In genomic region chr1:209325492-209325891, GRCh38 we compare ENCODE assay signal across 29 cellular contexts.
"Had no signal": no experiment of that assay in that cellular context is flagged by ENCODE, and none has a peak within 500 bp of the region (broad histone marks: within the 10 kb centered on the region; RNA-seq: fewer than 3 reads in every experiment).

No MANE protein-coding gene starts in this region.

- H3K4me2 ChIP-seq: smooth muscle cell had no signal

- FAIRE-seq: astrocyte had no signal

- DNase-seq: activated CD4-positive, alpha-beta memory T cell treated with anti-CD3 and anti-CD28 coated beads, Interleukin-2, amount 10 ng/mL, durations not matched to agents 7 days and 5 days; activated CD4-positive, alpha-beta T cell treated with anti-CD3 and anti-CD28 coated beads, Interleukin-2, amount 10 ng/mL, durations not matched to agents 24 days and 14 days; activated CD4-positive, CD25-positive, alpha-beta regulatory T cell treated with anti-CD3 and anti-CD28 coated beads, Interleukin-2, amount 50 U/mL, for 72 hours; activated CD8-positive, alpha-beta memory T cell treated with anti-CD3 and anti-CD28 coated beads, Interleukin-2, amount 50 U/mL, for 48 hours; activated gamma-delta T cell; activated naive CD4-positive, alpha-beta T cell treated with anti-CD3 and anti-CD28 coated beads, Interleukin-2, amount 10 ng/mL, durations not matched to agents 7 days and 5 days; activated naive CD8-positive, alpha-beta T cell treated with anti-CD3 and anti-CD28 coated beads, Interleukin-2, amount 10 ng/mL, durations not matched to agents 7 days and 5 days; activated T-cell treated with anti-CD3 and anti-CD28 coated beads, Interleukin-2, amount 50 U/mL, for 24 hours; amniotic stem cell; dermis blood vessel endothelial cell; effector CD4-positive, alpha-beta T cell; foreskin melanocyte; left ventricle myocardium inferior; naive B cell; nephron progenitor cell; nucleus accumbens; stimulated activated CD4-positive, alpha-beta T cell treated with anti-CD3 and anti-CD28 coated beads, Interleukin-1b, Interleukin-23, amount 100 ng/mL, for 48 hours; stimulated activated CD4-positive, alpha-beta T cell treated with anti-CD3 and anti-CD28 coated beads, Interleukin-4, amount 100 ng/mL, for 4 hours; stimulated activated CD8-positive, alpha-beta memory T cell treated with anti-CD3 and anti-CD28 coated beads, Interleukin-4, amount 100 ng/mL, for 48 hours; stimulated activated naive CD8-positive, alpha-beta T cell treated with anti-CD3 and anti-CD28 coated beads, Interleukin-15, amount 100 ng/mL, for 72 hours had no signal

- H3K9me3 Mint-ChIP-seq: activated CD4-positive, alpha-beta memory T cell treated with anti-CD3 and anti-CD28 coated beads, Interleukin-2, amount 10 ng/mL, durations not matched to agents 7 days and 5 days; activated CD4-positive, alpha-beta T cell treated with anti-CD3 and anti-CD28 coated beads, Interleukin-2, amount 10 ng/mL, durations not matched to agents 24 days and 14 days; activated naive CD4-positive, alpha-beta T cell treated with anti-CD3 and anti-CD28 coated beads, Interleukin-2, amount 10 ng/mL, durations not matched to agents 7 days and 5 days; activated naive CD8-positive, alpha-beta T cell treated with anti-CD3 and anti-CD28 coated beads, Interleukin-2, amount 10 ng/mL, durations not matched to agents 7 days and 5 days; central memory CD8-positive, alpha-beta T cell; stimulated activated naive CD8-positive, alpha-beta T cell treated with anti-CD3 and anti-CD28 coated beads, Interleukin-15, amount 100 ng/mL, for 72 hours had no signal

- H3K27ac Mint-ChIP-seq: activated CD4-positive, alpha-beta memory T cell treated with anti-CD3 and anti-CD28 coated beads, Interleukin-2, amount 10 ng/mL, durations not matched to agents 7 days and 5 days; activated CD4-positive, alpha-beta T cell treated with anti-CD3 and anti-CD28 coated beads, Interleukin-2, amount 10 ng/mL, durations not matched to agents 24 days and 14 days; activated naive CD4-positive, alpha-beta T cell treated with anti-CD3 and anti-CD28 coated beads, Interleukin-2, amount 10 ng/mL, durations not matched to agents 7 days and 5 days; activated naive CD8-positive, alpha-beta T cell treated with anti-CD3 and anti-CD28 coated beads, Interleukin-2, amount 10 ng/mL, durations not matched to agents 7 days and 5 days; activated T-cell treated with anti-CD3 and anti-CD28 coated beads, Interleukin-2, amount 50 U/mL, for 24 hours; mesothelial cell of epicardium; naive B cell; nephron progenitor cell; stimulated activated memory B cell treated with anti-CD40 and anti-IgM and Interleukin-4, amounts not matched to agents 10 μg/mL and 1 μg/mL and 100 μg/mL, for 72 hours; stimulated activated naive CD8-positive, alpha-beta T cell treated with anti-CD3 and anti-CD28 coated beads, Interleukin-15, amount 100 ng/mL, for 72 hours; T-helper 1 cell treated with Interleukin-12 subunit alpha and Interleukin-12 subunit beta and Interleukin-4 antibody, amounts not matched to agents 30 μg/mL and 1 μg/mL, for 36 hours had no signal

- H3K4me3 ChIP-seq: left ventricle myocardium inferior, right atrium auricular region, smooth muscle cell, tibial nerve had no signal

- H3K27ac ChIP-seq: left ventricle myocardium inferior, parathyroid adenoma, right atrium auricular region, tibial nerve had no signal

- H3K4me1 ChIP-seq: left ventricle myocardium inferior, parathyroid adenoma, right atrium auricular region, tibial nerve had no signal

- H3K9me3 ChIP-seq: left ventricle myocardium inferior, right atrium auricular region had no signal

- H3K9ac ChIP-seq: parathyroid adenoma had no signal

- H3K27me3 ChIP-seq: right atrium auricular region, tibial nerve had no signal

- H3K36me3 ChIP-seq: left ventricle myocardium inferior, right atrium auricular region, tibial nerve had no signal

- H2AFZ ChIP-seq: parathyroid adenoma had no signal

- H3K4me1 Mint-ChIP-seq: activated CD4-positive, alpha-beta memory T cell treated with anti-CD3 and anti-CD28 coated beads, Interleukin-2, amount 10 ng/mL, durations not matched to agents 7 days and 5 days; activated CD4-positive, alpha-beta T cell treated with anti-CD3 and anti-CD28 coated beads, Interleukin-2, amount 10 ng/mL, durations not matched to agents 24 days and 14 days; activated naive CD4-positive, alpha-beta T cell treated with anti-CD3 and anti-CD28 coated beads, Interleukin-2, amount 10 ng/mL, durations not matched to agents 7 days and 5 days; activated naive CD8-positive, alpha-beta T cell treated with anti-CD3 and anti-CD28 coated beads, Interleukin-2, amount 10 ng/mL, durations not matched to agents 7 days and 5 days; central memory CD8-positive, alpha-beta T cell; naive B cell; stimulated activated memory B cell treated with anti-CD40 and anti-IgM and Interleukin-4, amounts not matched to agents 10 μg/mL and 1 μg/mL and 100 μg/mL, for 72 hours; stimulated activated naive CD8-positive, alpha-beta T cell treated with anti-CD3 and anti-CD28 coated beads, Interleukin-15, amount 100 ng/mL, for 72 hours had no signal

- H3K79me2 ChIP-seq: parathyroid adenoma had no signal

- H3K36me3 Mint-ChIP-seq: activated naive CD4-positive, alpha-beta T cell treated with anti-CD3 and anti-CD28 coated beads, Interleukin-2, amount 10 ng/mL, durations not matched to agents 7 days and 5 days; activated naive CD8-positive, alpha-beta T cell treated with anti-CD3 and anti-CD28 coated beads, Interleukin-2, amount 10 ng/mL, durations not matched to agents 7 days and 5 days; naive B cell; stimulated activated memory B cell treated with anti-CD40 and anti-IgM and Interleukin-4, amounts not matched to agents 10 μg/mL and 1 μg/mL and 100 μg/mL, for 72 hours had no signal

- H3K27me3 Mint-ChIP-seq: activated CD4-positive, alpha-beta memory T cell treated with anti-CD3 and anti-CD28 coated beads, Interleukin-2, amount 10 ng/mL, durations not matched to agents 7 days and 5 days; activated naive CD8-positive, alpha-beta T cell treated with anti-CD3 and anti-CD28 coated beads, Interleukin-2, amount 10 ng/mL, durations not matched to agents 7 days and 5 days; activated T-cell treated with anti-CD3 and anti-CD28 coated beads, Interleukin-2, amount 50 U/mL, for 24 hours; central memory CD8-positive, alpha-beta T cell; stimulated activated memory B cell treated with anti-CD40 and anti-IgM and Interleukin-4, amounts not matched to agents 10 μg/mL and 1 μg/mL and 100 μg/mL, for 72 hours; stimulated activated naive CD8-positive, alpha-beta T cell treated with anti-CD3 and anti-CD28 coated beads, Interleukin-15, amount 100 ng/mL, for 72 hours had no signal

- ATAC-seq: stimulated activated memory B cell treated with anti-CD40 and anti-IgM and Interleukin-4, amounts not matched to agents 10 μg/mL and 1 μg/mL and 100 μg/mL, for 72 hours; stimulated activated naive CD8-positive, alpha-beta T cell treated with anti-CD3 and anti-CD28 coated beads, Interleukin-15, amount 100 ng/mL, for 72 hours had no signal

- H3K4me3 Mint-ChIP-seq: activated CD4-positive, alpha-beta memory T cell treated with anti-CD3 and anti-CD28 coated beads, Interleukin-2, amount 10 ng/mL, durations not matched to agents 7 days and 5 days; activated CD4-positive, alpha-beta T cell treated with anti-CD3 and anti-CD28 coated beads, Interleukin-2, amount 10 ng/mL, durations not matched to agents 24 days and 14 days; activated naive CD4-positive, alpha-beta T cell treated with anti-CD3 and anti-CD28 coated beads, Interleukin-2, amount 10 ng/mL, durations not matched to agents 7 days and 5 days; activated naive CD8-positive, alpha-beta T cell treated with anti-CD3 and anti-CD28 coated beads, Interleukin-2, amount 10 ng/mL, durations not matched to agents 7 days and 5 days; activated T-cell treated with anti-CD3 and anti-CD28 coated beads, Interleukin-2, amount 50 U/mL, for 24 hours; central memory CD8-positive, alpha-beta T cell; mesothelial cell of epicardium; naive B cell; nephron progenitor cell; stimulated activated memory B cell treated with anti-CD40 and anti-IgM and Interleukin-4, amounts not matched to agents 10 μg/mL and 1 μg/mL and 100 μg/mL, for 72 hours; stimulated activated naive CD8-positive, alpha-beta T cell treated with anti-CD3 and anti-CD28 coated beads, Interleukin-15, amount 100 ng/mL, for 72 hours; T-helper 1 cell treated with Interleukin-12 subunit alpha and Interleukin-12 subunit beta and Interleukin-4 antibody, amounts not matched to agents 30 μg/mL and 1 μg/mL, for 36 hours had no signal
